In genomic region chr7:32891800-32892520, GRCh38 we compare ENCODE assay signal across 8 cellular contexts. TPM values are rescaled to one million over a fixed set of nuclear protein-coding genes. Genes with fewer than 3 reads are reported as not detected.
DNase-seq lines count a peak whose midpoint lies in the region; ATAC-seq, FAIRE-seq and TF ChIP-seq lines count a peak whose summit lies in the region.

No MANE protein-coding gene starts in this region.

- H3K9me2 ChIP-seq in MM.1S (replicated peaks; ENCODE audit: insufficient read depth, low read length), result no peaks in the 10 kb centered on the region

- H3K9me3 ChIP-seq in MM.1S (replicated peaks; ENCODE audit: insufficient read depth, low read length) (no peaks in the 10 kb centered on the region), neuron (ENCODE audit: low read length) (no peaks in the 10 kb centered on the region), subcutaneous abdominal adipose tissue (ENCODE audit: control insufficient read depth in 5 of 5, low read length in 5 of 5) (no peaks in the 10 kb centered on the region)

- H4K20me1 ChIP-seq in MM.1S (ENCODE audit: insufficient read depth, low read length), result peaks cover 9% of the 10 kb centered on the region

- H3K4me1 ChIP-seq in MM.1S (ENCODE audit: low read length) (peaks cover 16% of the 10 kb centered on the region), foreskin keratinocyte (peaks cover 12% of the 10 kb centered on the region), neuron (ENCODE audit: insufficient read depth, low read length) (peaks cover 25% of the 10 kb centered on the region), subcutaneous abdominal adipose tissue (ENCODE audit: control insufficient read depth in 5 of 5, insufficient read depth in 5 of 5, low read length in 5 of 5) (peaks cover 0 to 44% (median 36%) of the 10 kb centered on the region in 5 donors)

- peak; percentile 95 for DNase-seq in HCEC 1CT
- DNase-seq in MM.1S, result peak; percentile 97
- peak; percentile 98 for DNase-seq in SHP77 treated with DMSO at 0.1 percent for 48 hours (lab: John Stamatoyannopoulos, UW)
- DNase-seq in activated gamma-delta T cell treated with anti-CD3 and anti-CD28 coated beads, Interleukin-2, amount 50 U/mL, for 16 hours (ENCODE audit: low read depth), result peak; percentile 98
- peak; percentile 81 to 89 for DNase-seq in foreskin keratinocyte

- H3K36me3 ChIP-seq in MM.1S (replicated peaks; ENCODE audit: insufficient read depth, low read length) (no peaks in the 10 kb centered on the region), neuron (ENCODE audit: insufficient read depth, low read length) (no peaks in the 10 kb centered on the region), subcutaneous abdominal adipose tissue (ENCODE audit: control insufficient read depth in 5 of 5, insufficient read depth in 5 of 5, low read length in 5 of 5) (no peaks in the 10 kb centered on the region)

- ATAC-seq in foreskin keratinocyte, result peak; percentile 66

- H3F3A ChIP-seq in MM.1S (ENCODE audit: insufficient read depth, low read length), result peaks cover 28% of the 10 kb centered on the region

- H3K79me2 ChIP-seq in MM.1S (ENCODE audit: low read length), result peaks cover 40% of the 10 kb centered on the region

- peak overlapping the region; percentile 90 for H3K27ac ChIP-seq in MM.1S (ENCODE audit: low read length)
- H3K27ac ChIP-seq in foreskin keratinocyte, result peak overlapping the region; percentile 92
- H3K27ac ChIP-seq in subcutaneous abdominal adipose tissue (ENCODE audit: low read depth, low read length), result peak overlapping the region; percentile 99

- peak overlapping the region; percentile 88 for H3K4me2 ChIP-seq in MM.1S (ENCODE audit: low read depth, low read length)

- no peaks in the 10 kb centered on the region for H3K27me3 ChIP-seq in MM.1S (replicated peaks; ENCODE audit: insufficient read depth, low read length)
- H3K27me3 ChIP-seq in foreskin keratinocyte, result no peaks in the 10 kb centered on the region
- H3K27me3 ChIP-seq in neuron (ENCODE audit: insufficient read depth, low read length), result no peaks in the 10 kb centered on the region
- H3K27me3 ChIP-seq in subcutaneous abdominal adipose tissue (ENCODE audit: control insufficient read depth in 5 of 5, insufficient read depth in 4 of 5, low read length in 5 of 5), result no peaks in the 10 kb centered on the region

- H3K9ac ChIP-seq in MM.1S (ENCODE audit: low read length), result peak overlapping the region; percentile 83
- peak overlapping the region; percentile 90 to 99 (median 93) for H3K9ac ChIP-seq in subcutaneous abdominal adipose tissue (ENCODE audit: low read length in 5 of 5)

- H2AFZ ChIP-seq in MM.1S (ENCODE audit: low read length), result peak overlapping the region; percentile 77
- H2AFZ ChIP-seq in neuron (ENCODE audit: low read depth, low read length), result peak overlapping the region; percentile 74

- H3K4me3 ChIP-seq in MM.1S (ENCODE audit: low read length), result peak overlapping the region; percentile 66
- peak overlapping the region; percentile 96 for H3K4me3 ChIP-seq in neuron (ENCODE audit: low read length)
- H3K4me3 ChIP-seq in subcutaneous abdominal adipose tissue (ENCODE audit: low read depth in 1 of 5, low read length in 5 of 5), result peak overlapping the region; percentile 76 to 97 (median 87)

- TF ChIP-seq CTCF in MM.1S (IDR thresholded peaks at IDR 0.05; ENCODE audit: low read length) (no peak), foreskin keratinocyte (conservative IDR thresholded peaks at IDR 0.05) (no peak)

- peak; percentile 69 for FAIRE-seq in G401.6 (lab: Jason Lieb, UNC)

RNA-seq across cellular contexts. Expression of gene KBTBD2, which starts 0.4 kb away (rescaled TPM):
- 31.1 and 31.2 TPM in 2 replicates for total RNA-seq in foreskin keratinocyte
- polyA plus RNA-seq in foreskin keratinocyte, result 12.6 and 14.4 TPM in 2 replicates

Comparison
In these comparisons a context has a peak if more than half of its experiments do, and no peak if none do; other contexts are left out.
1. Peak in every context shown above with its lines: DNase-seq, ATAC-seq, H3K4me3 ChIP-seq and H3K27ac ChIP-seq.